Comparison of ENCODE assay signal across 9 cellular contexts in the genomic region with DNA sequence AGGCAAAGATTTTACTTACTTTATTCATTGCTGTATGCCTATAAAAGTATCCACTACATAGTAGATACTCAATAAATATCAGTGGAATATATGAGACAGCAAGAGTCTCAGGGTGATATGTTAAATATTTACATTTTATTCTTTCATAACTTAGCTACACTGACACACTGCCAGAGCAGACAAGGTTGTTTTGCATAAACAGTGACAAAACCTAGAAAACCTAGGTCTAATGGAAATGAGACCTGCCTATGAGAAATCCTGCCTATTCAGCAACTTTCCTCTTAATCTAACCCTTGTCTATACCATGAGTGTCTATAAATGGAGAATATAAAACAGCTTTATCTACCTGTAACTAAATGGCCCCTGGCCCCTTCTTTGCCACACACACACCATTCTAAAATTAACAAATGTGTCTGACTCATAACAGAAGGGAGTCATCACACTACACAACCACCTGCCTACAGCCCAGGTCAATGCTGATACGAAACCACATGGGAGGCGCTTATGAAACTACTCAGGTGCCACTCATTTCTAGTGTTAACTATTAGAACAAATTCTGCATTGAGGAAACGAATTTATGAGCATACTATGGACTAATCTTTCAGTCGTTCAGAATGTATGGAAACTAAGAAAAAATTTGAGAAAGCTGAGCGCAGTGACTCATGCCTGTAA.
A peak's percentile ranks its signal among the peaks of the same experiment; 100 is the strongest.
DNase-seq lines count a peak whose midpoint lies in the region; ATAC-seq and TF ChIP-seq lines count a peak whose summit lies in the region.
"Had no signal": no experiment of that assay in that cellular context is flagged by ENCODE, and none has a peak within 500 bp of the region (broad histone marks: within the 10 kb centered on the region; RNA-seq: fewer than 3 reads in every experiment).

No MANE protein-coding gene starts in this region.

- H3K27me3 ChIP-seq in aorta (ENCODE audit: control insufficient read depth in 1 of 2, insufficient read depth in 2 of 2, low read length in 1 of 2) = no peaks in the 10 kb centered on the region

- no peaks in the 10 kb centered on the region for H3K4me1 ChIP-seq in aorta (ENCODE audit: control insufficient read depth in 1 of 2, insufficient read depth in 2 of 2, low read length in 2 of 2)

- intact Hi-C loops in CD14-positive monocyte (cut with micrococcal nuclease) = no loop called here
- intact Hi-C loops in aorta (cut with DNase I) = no loop called here

- ATAC-seq in GM21390 (IDR thresholded peaks at IDR 0.05; ENCODE audit: unreplicated experiment) (peak; percentile 99), HG03442 (IDR thresholded peaks at IDR 0.05; ENCODE audit: unreplicated experiment) (peak; percentile 97), aorta (ENCODE audit: low FRiP score) (no peak)

- peaks cover 46 to 71% of the 10 kb centered on the region in 2 donors for H3K36me3 Mint-ChIP-seq in CD14-positive monocyte

- H3K27ac ChIP-seq in aorta (ENCODE audit: low read depth in 1 of 2, low read length in 2 of 2) = no peak overlapping the region

- H3K4me1 Mint-ChIP-seq in CD14-positive monocyte = no peaks in the 10 kb centered on the region
- H3K4me1 Mint-ChIP-seq: brain had no signal

- DNase-seq in GM13977 (ENCODE audit: low spot score) (peak; percentile 77), fibroblast of mammary gland (ENCODE audit: low read depth) (peak; percentile 6), CD14-positive monocyte (ENCODE audit: low spot score) (no peak), HCEC 1CT (no peak), aorta (no peak), NCI-H2107 treated with DMSO at 0.1 percent for 48 hours (lab: John Stamatoyannopoulos, UW; ENCODE audit: unreplicated experiment) (no peak)

- H3K27ac Mint-ChIP-seq in CD14-positive monocyte = no peak overlapping the region

- WGBS in aorta, 2 donors = 88 to 90% methylated on average over 5 of the region's 5 CpGs

- H3K4me3 Mint-ChIP-seq in CD14-positive monocyte = no peak overlapping the region
- H3K4me3 Mint-ChIP-seq: brain had no signal

- in situ Hi-C loops in GM13977 (cut with MboI; ENCODE audit: low pct_unique_long_range_greater_than_20kb, low sequenced_read_pairs, unreplicated experiment) = no loop called here

- H3K4me3 ChIP-seq in fibroblast of mammary gland (ENCODE audit: control insufficient read depth, low read depth, low read length) (no peak overlapping the region), aorta (ENCODE audit: low read length in 2 of 2) (no peak overlapping the region)

- H3K36me3 ChIP-seq in aorta (ENCODE audit: control insufficient read depth in 1 of 2, insufficient read depth in 2 of 2, low read length in 1 of 2) = no peaks in the 10 kb centered on the region

- H3K9me3 ChIP-seq in aorta (ENCODE audit: control insufficient read depth, low read length) = no peaks in the 10 kb centered on the region

- H3K27me3 Mint-ChIP-seq in CD14-positive monocyte (ENCODE audit: low read depth in 3 of 3) = peaks cover 0 to 2% (median 0%) of the 10 kb centered on the region in 3 donors
- H3K27me3 Mint-ChIP-seq: brain had no signal

- TF ChIP-seq CTCF in GM13977 (IDR thresholded peaks at IDR 0.05; ENCODE audit: extremely low read depth, insufficient read depth, missing control alignments) (no peak), fibroblast of mammary gland (conservative IDR thresholded peaks at IDR 0.05; ENCODE audit: control insufficient read depth, insufficient read depth, low read depth, low read length) (no peak), CD14-positive monocyte (IDR thresholded peaks at IDR 0.05) (no peak)

- H3K9me3 Mint-ChIP-seq in CD14-positive monocyte = no peaks in the 10 kb centered on the region
- H3K9me3 Mint-ChIP-seq: brain had no signal

Comparison
In these comparisons a context has a peak if more than half of its experiments do, and no peak if none do; other contexts are left out.
1. DNase-seq: peak in GM13977 (single experiment) and fibroblast of mammary gland (single experiment); none in CD14-positive monocyte (single experiment), HCEC 1CT (single experiment), aorta (0 of 2) and NCI-H2107 treated with DMSO at 0.1 percent for 48 hours (single experiment).